In the genomic region with DNA sequence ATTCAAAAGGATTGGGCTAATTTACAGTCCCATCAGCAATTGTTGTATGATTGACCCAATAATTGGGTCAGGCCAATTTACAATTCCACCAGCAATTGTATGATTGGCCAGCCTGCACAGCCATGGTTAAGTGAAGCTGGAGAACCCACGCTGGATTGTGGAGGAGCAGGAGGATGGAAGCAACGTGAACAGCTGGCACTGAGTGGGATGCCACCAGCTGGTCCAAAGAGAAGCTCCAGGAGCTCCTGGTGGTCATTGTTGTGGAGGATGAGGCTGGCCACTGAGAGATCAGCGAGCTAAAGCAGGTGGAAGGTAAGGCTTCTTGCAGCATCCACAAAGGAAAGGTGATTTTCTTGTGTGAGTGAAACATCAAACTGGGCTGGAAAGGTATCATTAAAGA, we compare ENCODE assay signal across 9 cellular contexts. TPM values are rescaled to one million over a fixed set of nuclear protein-coding genes. Genes with fewer than 3 reads are reported as not detected.
"Had no signal": no experiment of that assay in that cellular context is flagged by ENCODE, and none has a peak within 500 bp of the region (broad histone marks: within the 10 kb centered on the region; RNA-seq: fewer than 3 reads in every experiment).

No MANE protein-coding gene starts in this region.

- H3K9ac ChIP-seq: GM23248 had no signal

- H3K27ac ChIP-seq: GM23248 had no signal

- H3K36me3 ChIP-seq: HAP-1 had no signal

- H3K4me3 ChIP-seq: GM23248, GM23338, HAP-1 had no signal

- H2AFZ ChIP-seq: GM23248, GM23338 had no signal

- H3K4me2 ChIP-seq: GM23338 had no signal

- H3K4me1 ChIP-seq: HAP-1 had no signal

- H3K9me3 ChIP-seq: HAP-1 had no signal

- DNase-seq: GM23248, GOT3, H9, HCEC 1CT, HFFc6 had no signal

RNA-seq across cellular contexts. Expression of a gene that starts 56.8 kb away (rescaled TPM):
- total RNA-seq: GM23248, GM23338, H1, H4, H9, HFFc6 had no signal
- polyA plus RNA-seq: GM23248, GM23338 had no signal
